In the genomic region with DNA sequence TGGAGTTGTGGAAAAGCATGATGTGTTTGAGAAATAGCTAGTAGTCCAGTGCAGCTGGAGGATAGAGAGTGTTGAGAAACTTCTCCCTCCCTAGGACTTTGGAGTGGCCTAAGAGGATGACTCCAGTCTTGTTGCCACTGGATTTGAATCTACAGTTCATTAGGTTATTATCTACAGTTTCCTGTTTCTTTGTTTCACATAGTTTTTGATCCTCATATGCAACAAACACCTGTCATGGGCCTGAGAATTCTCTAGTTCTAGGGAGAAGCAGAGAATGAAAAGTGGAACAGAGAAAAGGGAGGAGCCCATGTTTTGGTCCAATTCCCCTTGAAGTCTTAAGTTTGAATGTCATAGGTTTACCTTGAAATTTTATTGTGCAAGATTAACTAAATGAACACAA, we compare ENCODE assay signal across 13 cellular contexts.
DNase-seq lines count a peak whose midpoint lies in the region; ATAC-seq and TF ChIP-seq lines count a peak whose summit lies in the region.
"Had no signal": no experiment of that assay in that cellular context is flagged by ENCODE, and none has a peak within 500 bp of the region (broad histone marks: within the 10 kb centered on the region; RNA-seq: fewer than 3 reads in every experiment).

No MANE protein-coding gene starts in this region.

- no peaks in the 10 kb centered on the region for H3K36me3 ChIP-seq in HAP-1 (replicated peaks)

- ATAC-seq in GM19455 (IDR thresholded peaks at IDR 0.05; ENCODE audit: unreplicated experiment) (peak; percentile 93), HG02852 (IDR thresholded peaks at IDR 0.05; ENCODE audit: unreplicated experiment) (peak; percentile 78), HG03520 (IDR thresholded peaks at IDR 0.05; ENCODE audit: unreplicated experiment) (peak; percentile 70)

- in situ Hi-C loops in GM13976 (cut with MboI; ENCODE audit: low sequenced_read_pairs, unreplicated experiment): no loop called here
- in situ Hi-C loops in HAP-1 (cut with MboI; ENCODE audit: low sequenced_read_pairs): no loop called here

- H3K4me3 ChIP-seq in HAP-1: no peak overlapping the region
- H3K4me3 ChIP-seq: skin epidermis had no signal

- DNase-seq in GM13976 (ENCODE audit: low spot score) (peak; percentile 29), NCI-H1417 (lab: John Stamatoyannopoulos, UW) (no peak), HAP-1 (ENCODE audit: low spot score in 2 of 2) (no peak), NCI-H226 (no peak)
- no peak for DNase-seq in activated T-cell treated with anti-CD3 and anti-CD28 coated beads, Interleukin-2, amount 50 U/mL, for 1 hour
- DNase-seq: activated CD4-positive, alpha-beta T cell treated with anti-CD3 and anti-CD28 coated beads, Interleukin-2, amount 10 ng/mL, durations not matched to agents 7 days and 5 days; activated naive CD4-positive, alpha-beta T cell treated with anti-CD3 and anti-CD28 coated beads, Interleukin-2, amount 10 ng/mL, durations not matched to agents 7 days and 5 days; NCI-H774; nephron progenitor cell had no signal

- no peaks in the 10 kb centered on the region for H3K9me3 ChIP-seq in HAP-1

- no peaks in the 10 kb centered on the region for H3K27me3 ChIP-seq in HAP-1 (ENCODE audit: low read depth)

- peaks cover 14% of the 10 kb centered on the region for H3K4me1 ChIP-seq in HAP-1

- no peak for TF ChIP-seq CTCF in GM13976 (IDR thresholded peaks at IDR 0.05; ENCODE audit: borderline replicate concordance, control extremely low read depth, extremely low read depth, insufficient read depth, missing control alignments)
